ENCODE assay signal across 1 cellular context in genomic region chr3:170997966-170998913, GRCh38.
TF ChIP-seq lines count a peak whose summit lies in the region.

No MANE protein-coding gene starts in this region.

TF ChIP-seq in HepG2, 621 proteins besides CTCF, POLR2A, EP300 and RAD21 (continued from another document):
- 0 out of 4 replicates have a peak, but pooled peaks of 1 of the 2 experiments have one; percentile 63 for TF ChIP-seq ATF4 (CRISPR knock-in tag; IDR thresholded peaks at IDR 0.05)
- TF ChIP-seq NRL (CRISPR knock-in tag; IDR thresholded peaks at IDR 0.05; ENCODE audit: borderline replicate concordance), result no peak
- no peak for TF ChIP-seq ZNF720 (CRISPR knock-in tag; IDR thresholded peaks at IDR 0.05)
- TF ChIP-seq TBL1XR1 (IDR thresholded peaks at IDR 0.05; ENCODE audit: borderline replicate concordance, low read length, partially characterized antibody), result peak; percentile 29
- TF ChIP-seq, protein P1, sequence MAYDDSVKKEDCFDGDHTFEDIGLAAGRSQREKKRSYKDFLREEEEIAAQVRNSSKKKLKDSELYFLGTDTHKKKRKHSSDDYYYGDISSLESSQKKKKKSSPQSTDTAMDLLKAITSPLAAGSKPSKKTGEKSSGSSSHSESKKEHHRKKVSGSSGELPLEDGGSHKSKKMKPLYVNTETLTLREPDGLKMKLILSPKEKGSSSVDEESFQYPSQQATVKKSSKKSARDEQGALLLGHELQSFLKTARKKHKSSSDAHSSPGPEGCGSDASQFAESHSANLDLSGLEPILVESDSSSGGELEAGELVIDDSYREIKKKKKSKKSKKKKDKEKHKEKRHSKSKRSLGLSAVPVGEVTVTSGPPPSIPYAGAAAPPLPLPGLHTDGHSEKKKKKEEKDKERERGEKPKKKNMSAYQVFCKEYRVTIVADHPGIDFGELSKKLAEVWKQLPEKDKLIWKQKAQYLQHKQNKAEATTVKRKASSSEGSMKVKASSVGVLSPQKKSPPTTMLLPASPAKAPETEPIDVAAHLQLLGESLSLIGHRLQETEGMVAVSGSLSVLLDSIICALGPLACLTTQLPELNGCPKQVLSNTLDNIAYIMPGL (CRISPR knock-in tag; IDR thresholded peaks at IDR 0.05; ENCODE audit: borderline replicate concordance in 1 of 2, low read depth in 1 of 2), result peak in 1 of 2 experiments; percentile 28; a peak in 1 of 4 replicates
- peak; percentile 39; the same call in 1 of the 2 replicates for TF ChIP-seq ZNF878 (CRISPR knock-in tag; IDR thresholded peaks at IDR 0.05)
- TF ChIP-seq FOSL2 (CRISPR knock-in tag; IDR thresholded peaks at IDR 0.05), result peak; percentile 56
- 0 out of 2 replicates have a peak, but pooled peaks have one; percentile 20 for TF ChIP-seq ZBTB10 (CRISPR knock-in tag; IDR thresholded peaks at IDR 0.05; ENCODE audit: borderline replicate concordance)
- TF ChIP-seq ZMYM2 (CRISPR knock-in tag; IDR thresholded peaks at IDR 0.05), result peak; percentile 60; the same call in 1 of the 2 replicates
- TF ChIP-seq ZNF3 (CRISPR knock-in tag; IDR thresholded peaks at IDR 0.05), result peak; percentile 73; the same call in 1 of the 2 replicates
- TF ChIP-seq REST (IDR thresholded peaks at IDR 0.05; ENCODE audit: borderline replicate concordance in 1 of 2, low read depth in 1 of 2, low read length in 2 of 2), result peak in 1 of 2 experiments; percentile 67; a peak in 2 of 4 replicates
- TF ChIP-seq ZNF260 (CRISPR knock-in tag; IDR thresholded peaks at IDR 0.05; ENCODE audit: borderline replicate concordance, low read depth), result 0 out of 2 replicates have a peak, but pooled peaks have one; percentile 67
- TF ChIP-seq HDAC2 (CRISPR knock-in tag; IDR thresholded peaks at IDR 0.05), result peak; percentile 91
- peak; percentile 64; the same call in 1 of the 2 replicates for TF ChIP-seq ETV5 (CRISPR knock-in tag; IDR thresholded peaks at IDR 0.05; ENCODE audit: borderline replicate concordance)
- no peak for TF ChIP-seq NCOA1 (CRISPR knock-in tag; IDR thresholded peaks at IDR 0.05)
